ENCODE assay signal across 8 cellular contexts in genomic region chr16:88527186-88527936, GRCh38. TPM values are rescaled to one million over a fixed set of nuclear protein-coding genes. Genes with fewer than 3 reads are reported as not detected.
DNase-seq lines count a peak whose midpoint lies in the region; ATAC-seq and TF ChIP-seq lines count a peak whose summit lies in the region.

No MANE protein-coding gene starts in this region.

- H3K27ac ChIP-seq in OCI-LY1 (ENCODE audit: low read depth, low read length, poor library complexity, severe bottlenecking) = no peak overlapping the region
- H3K27ac ChIP-seq in osteoblast (ENCODE audit: low read depth, low read length) = no peak overlapping the region

- H3K4me3 Mint-ChIP-seq in type B pancreatic cell = no peak overlapping the region

- TF ChIP-seq CTCF in OCI-LY1 (IDR thresholded peaks at IDR 0.05; ENCODE audit: low read length) (peak; percentile 64), fibroblast of mammary gland (conservative IDR thresholded peaks at IDR 0.05; ENCODE audit: control insufficient read depth, insufficient read depth, low read depth, low read length) (peak; percentile 60), osteoblast (IDR thresholded peaks at IDR 0.05; ENCODE audit: extremely low read depth, low read depth, low read length) (peak; percentile 63), type B pancreatic cell (conservative IDR thresholded peaks at IDR 0.05) (peak; percentile 94)

- H3K9me3 ChIP-seq in OCI-LY1 (ENCODE audit: low read length) (no peaks in the 10 kb centered on the region), osteoblast (ENCODE audit: low read depth, low read length) (no peaks in the 10 kb centered on the region)

- no peaks in the 10 kb centered on the region for H3K36me3 Mint-ChIP-seq in type B pancreatic cell

- no peaks in the 10 kb centered on the region for H3K27me3 Mint-ChIP-seq in type B pancreatic cell

- H3K27me3 ChIP-seq in OCI-LY1 (ENCODE audit: insufficient read depth, low read length) (no peaks in the 10 kb centered on the region; the same call in 1 of the 2 replicates), osteoblast (ENCODE audit: insufficient read depth, low read length) (peaks cover 40% of the 10 kb centered on the region)

- H3K79me2 ChIP-seq in OCI-LY1 (ENCODE audit: insufficient read depth, low read length) (no peaks in the 10 kb centered on the region), osteoblast (ENCODE audit: insufficient read depth, low read length) (no peaks in the 10 kb centered on the region)

- ATAC-seq in GM18511 (IDR thresholded peaks at IDR 0.05; ENCODE audit: unreplicated experiment) = no peak

- no peak overlapping the region for H3K4me3 ChIP-seq in OCI-LY1 (ENCODE audit: low read depth, low read length, poor library complexity, severe bottlenecking)
- H3K4me3 ChIP-seq in fibroblast of mammary gland (ENCODE audit: control insufficient read depth, low read depth, low read length) = no peak overlapping the region
- H3K4me3 ChIP-seq in osteoblast (ENCODE audit: insufficient read depth, low read length) = no peak overlapping the region

- H3K27ac Mint-ChIP-seq in type B pancreatic cell = no peak overlapping the region

- H3K4me2 ChIP-seq in OCI-LY1 (ENCODE audit: low read length) (no peak overlapping the region), osteoblast (ENCODE audit: insufficient read depth, low read length) (no peak overlapping the region)

- H2AFZ ChIP-seq in OCI-LY1 (ENCODE audit: low read length) = no peak overlapping the region
- H2AFZ ChIP-seq in osteoblast (ENCODE audit: low read length) = no peak overlapping the region

- peaks cover 13% of the 10 kb centered on the region for H3K4me1 Mint-ChIP-seq in type B pancreatic cell (ENCODE audit: unreplicated experiment)

- DNase-seq in NCI-H524 (lab: John Stamatoyannopoulos, UW) = peak; percentile 13 to 63
- DNase-seq in NCI-H524 treated with DMSO at 0.1 percent for 48 hours (lab: John Stamatoyannopoulos, UW) = no peak
- DNase-seq in activated T-helper 1 cell treated with Interleukin-2 at 50 U/mL for 16 hours (ENCODE audit: low read depth) = peak; percentile 41
- DNase-seq in fibroblast of mammary gland (ENCODE audit: low read depth) = peak; percentile 55
- peak; percentile 98 for DNase-seq in osteoblast (ENCODE audit: insufficient read length, low spot score, missing footprints)
- peak; percentile 85 for DNase-seq in type B pancreatic cell (ENCODE audit: extremely low spot score, unreplicated experiment)

- H3K4me1 ChIP-seq in OCI-LY1 (ENCODE audit: insufficient read depth, low read length, severe bottlenecking) (no peaks in the 10 kb centered on the region), osteoblast (ENCODE audit: insufficient read depth, low read length) (no peaks in the 10 kb centered on the region)

- no peaks in the 10 kb centered on the region for H4K20me1 ChIP-seq in OCI-LY1 (ENCODE audit: insufficient read depth, low read length)
- H4K20me1 ChIP-seq in osteoblast (ENCODE audit: insufficient read depth, low read length) = peaks cover 18% of the 10 kb centered on the region

- no peaks in the 10 kb centered on the region for H3K9me2 ChIP-seq in OCI-LY1 (ENCODE audit: low read depth, low read length)

- H3F3A ChIP-seq in OCI-LY1 (ENCODE audit: insufficient read depth, low read length) = no peaks in the 10 kb centered on the region

- no peaks in the 10 kb centered on the region for H3K36me3 ChIP-seq in OCI-LY1 (ENCODE audit: insufficient read depth, low read length)
- no peaks in the 10 kb centered on the region for H3K36me3 ChIP-seq in osteoblast (ENCODE audit: insufficient read depth, low read length)

- no peak overlapping the region for H3K9ac ChIP-seq in OCI-LY1 (ENCODE audit: low read length)

- H3K9me3 Mint-ChIP-seq in type B pancreatic cell = no peaks in the 10 kb centered on the region

RNA-seq across cellular contexts. Expression of gene ZC3H18, which starts 42.8 kb away (rescaled TPM):
- total RNA-seq in osteoblast (10.6 and 10.9 TPM in 2 replicates), type B pancreatic cell (ENCODE audit: low replicate concordance) (56.5 and 70.2 TPM in 2 replicates)
